8 cellular contexts compared by ENCODE assay signal in genomic region chr15:31235298-31236183, GRCh38.
A peak's percentile ranks its signal among the peaks of the same experiment; 100 is the strongest.
DNase-seq lines count a peak whose midpoint lies in the region; TF ChIP-seq lines count a peak whose summit lies in the region.

No MANE protein-coding gene starts in this region.

- H3K4me1 Mint-ChIP-seq in activated naive CD8-positive, alpha-beta T cell treated with anti-CD3 and anti-CD28 coated beads for 36 hours, result peaks cover 15% of the 10 kb centered on the region

- TF ChIP-seq CTCF in A673 (conservative IDR thresholded peaks at IDR 0.05; ENCODE audit: low read depth, low read length) (no peak), dorsolateral prefrontal cortex (IDR thresholded peaks at IDR 0.05 in 54 of 56, conservative IDR thresholded peaks at IDR 0.05 in 2 of 56; ENCODE audit: low read depth in 1 of 56, partially characterized antibody in 56 of 56) (no peak)

- H3K27me3 Mint-ChIP-seq in activated naive CD8-positive, alpha-beta T cell treated with anti-CD3 and anti-CD28 coated beads for 36 hours, result no peaks in the 10 kb centered on the region

- H3K4me1 ChIP-seq in A673 (ENCODE audit: insufficient read depth, low read length, poor library complexity, severe bottlenecking) (peaks cover 21% of the 10 kb centered on the region), GM23248 (ENCODE audit: insufficient read depth) (peaks cover 18% of the 10 kb centered on the region)

- no peaks in the 10 kb centered on the region for H3K9me3 ChIP-seq in A673 (ENCODE audit: low read depth, low read length, poor library complexity, severe bottlenecking)
- no peaks in the 10 kb centered on the region for H3K9me3 ChIP-seq in GM23248 (ENCODE audit: low read depth)

- H3K9ac ChIP-seq in GM23248, result peak overlapping the region; percentile 73

- WGBS in GM23248 (ENCODE audit: low coverage in 1 of 2, low lambda C conversion rate in 2 of 2, missing lambda C conversion rate in 2 of 2), 2 experiments, result 76 to 78% methylated on average over 20 of the region's 20 CpGs

- H3K9me3 Mint-ChIP-seq in activated naive CD8-positive, alpha-beta T cell treated with anti-CD3 and anti-CD28 coated beads for 36 hours, result no peaks in the 10 kb centered on the region

- POLR2A ChIA-PET in A673 (lab: Charles Lee; ENCODE audit: low non-redundant PET), result interaction anchor here (0.6 kb wide), 1 partner anchor 253 kb away, joined by 3 read pairs; no protein-coding TSS in a partner anchor

- H3K4me3 Mint-ChIP-seq in activated naive CD8-positive, alpha-beta T cell treated with anti-CD3 and anti-CD28 coated beads for 36 hours, result no peak overlapping the region

- H3F3A ChIP-seq in GM23248 (ENCODE audit: insufficient read depth), result no peaks in the 10 kb centered on the region

- H3K36me3 ChIP-seq in A673 (ENCODE audit: insufficient read depth, low read length, poor library complexity, severe bottlenecking) (no peaks in the 10 kb centered on the region), GM23248 (ENCODE audit: low read depth) (no peaks in the 10 kb centered on the region)

- no peak overlapping the region for H3K27ac Mint-ChIP-seq in activated naive CD8-positive, alpha-beta T cell treated with anti-CD3 and anti-CD28 coated beads for 36 hours

- CTCF ChIA-PET in A673 (lab: Charles Lee), result interaction anchor here (1.1 kb wide), 1 partner anchor 30 kb away, joined by 3 read pairs; no protein-coding TSS in a partner anchor

- no peaks in the 10 kb centered on the region for H4K20me1 ChIP-seq in GM23248 (ENCODE audit: insufficient read depth)

- peak overlapping the region; percentile 77; the same call in 1 of the 2 replicates for H2AFZ ChIP-seq in GM23248

- H3K9me2 ChIP-seq in GM23248 (ENCODE audit: insufficient read depth), result no peaks in the 10 kb centered on the region

- intact Hi-C loops in A673 (cut with micrococcal nuclease; ENCODE audit: unreplicated experiment), result no loop called here
- intact Hi-C loops in dorsolateral prefrontal cortex (cut with DNase I), result loop anchor here in 1 of 2 donors (5.0 kb wide), 1 partner anchor 37 kb away; no protein-coding TSS in a partner anchor

- in situ Hi-C loops in GM23248 (cut with MboI), result no loop called here

- H3K4me2 ChIP-seq in GM23248 (ENCODE audit: unreplicated experiment), result peak overlapping the region; percentile 85

- no peak overlapping the region for H3K27ac ChIP-seq in A673 (ENCODE audit: low read depth, low read length, poor library complexity, severe bottlenecking)
- H3K27ac ChIP-seq in GM23248, result peak overlapping the region; percentile 73
- peak overlapping the region; percentile 43 to 92 (median 82) for H3K27ac ChIP-seq in dorsolateral prefrontal cortex

- no peaks in the 10 kb centered on the region for H3K79me2 ChIP-seq in GM23248 (ENCODE audit: insufficient read depth)

- H3K27me3 ChIP-seq in A673 (replicated peaks; ENCODE audit: insufficient read depth, low read depth, low read length, poor library complexity) (no peaks in the 10 kb centered on the region), GM23248 (replicated peaks; ENCODE audit: insufficient read depth) (no peaks in the 10 kb centered on the region), dorsolateral prefrontal cortex (no peaks in the 10 kb centered on the region)

- H3K4me3 ChIP-seq in A673 (ENCODE audit: low read depth, low read length, poor library complexity, severe bottlenecking), result no peak overlapping the region
- H3K4me3 ChIP-seq in GM23248, result no peak overlapping the region
- H3K4me3 ChIP-seq in dorsolateral prefrontal cortex, result peak overlapping the region in 17 of 59 donors; percentile 4 to 53 (median 37)

- H3K36me3 Mint-ChIP-seq in activated naive CD8-positive, alpha-beta T cell treated with anti-CD3 and anti-CD28 coated beads for 36 hours, result no peaks in the 10 kb centered on the region

- peak; percentile 46 for DNase-seq in A673 (ENCODE audit: low spot score)
- peak; percentile 28 for DNase-seq in GM23248
- DNase-seq in NCI-H345 (lab: John Stamatoyannopoulos, UW), result peak; percentile 87
- peak in 5 of 10 donors; percentile 24 to 69 (median 31) for DNase-seq in dorsolateral prefrontal cortex
- DNase-seq in renal cortical epithelial cell (ENCODE audit: low read depth), result peak; percentile 69
- no peak for DNase-seq in activated naive CD8-positive, alpha-beta T cell treated with anti-CD3 and anti-CD28 coated beads for 36 hours
- no peak for DNase-seq in RKO (ENCODE audit: low spot score)
- DNase-seq in NCI-H1694 treated with DMSO at 0.1 percent for 48 hours (lab: John Stamatoyannopoulos, UW), result no peak

- no TSS peak for BruUV-seq in A673 (replicated peaks; lab: Mats Ljungman, UMichigan)

Comparison
In these comparisons a context has a peak if more than half of its experiments do, and no peak if none do; other contexts are left out.
1. DNase-seq: peak in A673 (single experiment), GM23248 (single experiment), NCI-H345 (single experiment) and renal cortical epithelial cell (single experiment); none in activated naive CD8-positive, alpha-beta T cell treated with anti-CD3 and anti-CD28 coated beads for 36 hours (single experiment), RKO (single experiment) and NCI-H1694 treated with DMSO at 0.1 percent for 48 hours (single experiment).